In genomic region chr20:64064145-64064698, GRCh38 we compare ENCODE assay signal across 1 cellular context.
TF ChIP-seq lines count a peak whose summit lies in the region.

No MANE protein-coding gene starts in this region.

TF ChIP-seq in HepG2, 621 proteins besides CTCF, POLR2A, EP300 and RAD21 (continued from another document and continues in another):
- TF ChIP-seq SP5 (CRISPR knock-in tag; IDR thresholded peaks at IDR 0.05; ENCODE audit: borderline replicate concordance, low read depth), result no peak
- no peak for TF ChIP-seq RXRB (CRISPR knock-in tag; IDR thresholded peaks at IDR 0.05; ENCODE audit: borderline replicate concordance)
- TF ChIP-seq TRIM24 (CRISPR knock-in tag; IDR thresholded peaks at IDR 0.05), result no peak
- TF ChIP-seq RBFOX2 (IDR thresholded peaks at IDR 0.05; ENCODE audit: low read depth, low read length), result no peak
- no peak for TF ChIP-seq FOXM1 (CRISPR knock-in tag; IDR thresholded peaks at IDR 0.05)
- TF ChIP-seq EHMT2 (IDR thresholded peaks at IDR 0.05; ENCODE audit: borderline replicate concordance, low read depth, low read length), result no peak
- TF ChIP-seq ZFP41 (CRISPR knock-in tag; IDR thresholded peaks at IDR 0.05; ENCODE audit: borderline replicate concordance), result no peak
- TF ChIP-seq KLF11 (CRISPR knock-in tag; IDR thresholded peaks at IDR 0.05), result no peak
- no peak for TF ChIP-seq RORA (CRISPR knock-in tag; IDR thresholded peaks at IDR 0.05)
- TF ChIP-seq SMARCE1 (IDR thresholded peaks at IDR 0.05; ENCODE audit: borderline replicate concordance), result no peak
- no peak; the same call in 1 of the 2 replicates for TF ChIP-seq MEF2D (CRISPR knock-in tag; IDR thresholded peaks at IDR 0.05)
- TF ChIP-seq GTF2F1 (IDR thresholded peaks at IDR 0.05; ENCODE audit: low read length), result no peak
- peak; percentile 25; the same call in 1 of the 2 replicates for TF ChIP-seq AKAP8 (CRISPR knock-in tag; IDR thresholded peaks at IDR 0.05)
- TF ChIP-seq NFATC3 (CRISPR knock-in tag; IDR thresholded peaks at IDR 0.05), result no peak
- TF ChIP-seq ZSCAN22 (CRISPR knock-in tag; IDR thresholded peaks at IDR 0.05), result 0 out of 2 replicates have a peak, but pooled peaks have one; percentile 60
- no peak for TF ChIP-seq CCAR2 (optimal IDR thresholded peaks at IDR 0.05; ENCODE audit: low read depth, low read length)
- TF ChIP-seq SYNCRIP (IDR thresholded peaks at IDR 0.05; ENCODE audit: insufficient read depth, low read depth, low read length), result no peak
- TF ChIP-seq TBX3 (IDR thresholded peaks at IDR 0.05; ENCODE audit: borderline replicate concordance), result no peak
- no peak for TF ChIP-seq MTA3 (CRISPR knock-in tag; IDR thresholded peaks at IDR 0.05)
- TF ChIP-seq, protein P1, sequence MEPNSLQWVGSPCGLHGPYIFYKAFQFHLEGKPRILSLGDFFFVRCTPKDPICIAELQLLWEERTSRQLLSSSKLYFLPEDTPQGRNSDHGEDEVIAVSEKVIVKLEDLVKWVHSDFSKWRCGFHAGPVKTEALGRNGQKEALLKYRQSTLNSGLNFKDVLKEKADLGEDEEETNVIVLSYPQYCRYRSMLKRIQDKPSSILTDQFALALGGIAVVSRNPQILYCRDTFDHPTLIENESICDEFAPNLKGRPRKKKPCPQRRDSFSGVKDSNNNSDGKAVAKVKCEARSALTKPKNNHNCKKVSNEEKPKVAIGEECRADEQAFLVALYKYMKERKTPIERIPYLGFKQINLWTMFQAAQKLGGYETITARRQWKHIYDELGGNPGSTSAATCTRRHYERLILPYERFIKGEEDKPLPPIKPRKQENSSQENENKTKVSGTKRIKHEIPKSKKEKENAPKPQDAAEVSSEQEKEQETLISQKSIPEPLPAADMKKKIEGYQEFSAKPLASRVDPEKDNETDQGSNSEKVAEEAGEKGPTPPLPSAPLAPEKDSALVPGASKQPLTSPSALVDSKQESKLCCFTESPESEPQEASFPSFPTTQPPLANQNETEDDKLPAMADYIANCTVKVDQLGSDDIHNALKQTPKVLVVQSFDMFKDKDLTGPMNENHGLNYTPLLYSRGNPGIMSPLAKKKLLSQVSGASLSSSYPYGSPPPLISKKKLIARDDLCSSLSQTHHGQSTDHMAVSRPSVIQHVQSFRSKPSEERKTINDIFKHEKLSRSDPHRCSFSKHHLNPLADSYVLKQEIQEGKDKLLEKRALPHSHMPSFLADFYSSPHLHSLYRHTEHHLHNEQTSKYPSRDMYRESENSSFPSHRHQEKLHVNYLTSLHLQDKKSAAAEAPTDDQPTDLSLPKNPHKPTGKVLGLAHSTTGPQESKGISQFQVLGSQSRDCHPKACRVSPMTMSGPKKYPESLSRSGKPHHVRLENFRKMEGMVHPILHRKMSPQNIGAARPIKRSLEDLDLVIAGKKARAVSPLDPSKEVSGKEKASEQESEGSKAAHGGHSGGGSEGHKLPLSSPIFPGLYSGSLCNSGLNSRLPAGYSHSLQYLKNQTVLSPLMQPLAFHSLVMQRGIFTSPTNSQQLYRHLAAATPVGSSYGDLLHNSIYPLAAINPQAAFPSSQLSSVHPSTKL (CRISPR knock-in tag; IDR thresholded peaks at IDR 0.05), result no peak
- TF ChIP-seq, protein P2, sequence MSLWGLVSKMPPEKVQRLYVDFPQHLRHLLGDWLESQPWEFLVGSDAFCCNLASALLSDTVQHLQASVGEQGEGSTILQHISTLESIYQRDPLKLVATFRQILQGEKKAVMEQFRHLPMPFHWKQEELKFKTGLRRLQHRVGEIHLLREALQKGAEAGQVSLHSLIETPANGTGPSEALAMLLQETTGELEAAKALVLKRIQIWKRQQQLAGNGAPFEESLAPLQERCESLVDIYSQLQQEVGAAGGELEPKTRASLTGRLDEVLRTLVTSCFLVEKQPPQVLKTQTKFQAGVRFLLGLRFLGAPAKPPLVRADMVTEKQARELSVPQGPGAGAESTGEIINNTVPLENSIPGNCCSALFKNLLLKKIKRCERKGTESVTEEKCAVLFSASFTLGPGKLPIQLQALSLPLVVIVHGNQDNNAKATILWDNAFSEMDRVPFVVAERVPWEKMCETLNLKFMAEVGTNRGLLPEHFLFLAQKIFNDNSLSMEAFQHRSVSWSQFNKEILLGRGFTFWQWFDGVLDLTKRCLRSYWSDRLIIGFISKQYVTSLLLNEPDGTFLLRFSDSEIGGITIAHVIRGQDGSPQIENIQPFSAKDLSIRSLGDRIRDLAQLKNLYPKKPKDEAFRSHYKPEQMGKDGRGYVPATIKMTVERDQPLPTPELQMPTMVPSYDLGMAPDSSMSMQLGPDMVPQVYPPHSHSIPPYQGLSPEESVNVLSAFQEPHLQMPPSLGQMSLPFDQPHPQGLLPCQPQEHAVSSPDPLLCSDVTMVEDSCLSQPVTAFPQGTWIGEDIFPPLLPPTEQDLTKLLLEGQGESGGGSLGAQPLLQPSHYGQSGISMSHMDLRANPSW (CRISPR knock-in tag; IDR thresholded peaks at IDR 0.05; ENCODE audit: borderline replicate concordance), result no peak
- TF ChIP-seq, protein P3, sequence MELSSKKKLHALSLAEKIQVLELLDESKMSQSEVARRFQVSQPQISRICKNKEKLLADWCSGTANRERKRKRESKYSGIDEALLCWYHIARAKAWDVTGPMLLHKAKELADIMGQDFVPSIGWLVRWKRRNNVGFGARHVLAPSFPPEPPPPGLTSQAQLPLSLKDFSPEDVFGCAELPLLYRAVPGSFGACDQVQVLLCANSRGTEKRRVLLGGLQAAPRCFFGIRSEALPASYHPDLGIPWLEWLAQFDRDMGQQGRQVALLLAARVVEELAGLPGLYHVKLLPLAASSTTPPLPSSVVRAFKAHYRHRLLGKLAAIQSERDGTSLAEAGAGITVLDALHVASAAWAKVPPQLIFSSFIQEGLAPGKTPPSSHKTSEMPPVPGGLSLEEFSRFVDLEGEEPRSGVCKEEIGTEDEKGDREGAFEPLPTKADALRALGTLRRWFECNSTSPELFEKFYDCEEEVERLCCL (CRISPR knock-in tag; IDR thresholded peaks at IDR 0.05; ENCODE audit: borderline replicate concordance), result no peak
- no peak for TF ChIP-seq THRA (CRISPR knock-in tag; IDR thresholded peaks at IDR 0.05; ENCODE audit: borderline replicate concordance)
- TF ChIP-seq POLR2G (IDR thresholded peaks at IDR 0.05; ENCODE audit: low read depth, low read length), result peak; percentile 20; the same call in 1 of the 2 replicates
- TF ChIP-seq ZMYM4 (CRISPR knock-in tag; IDR thresholded peaks at IDR 0.05), result no peak
- TF ChIP-seq NFKB2 (CRISPR knock-in tag; IDR thresholded peaks at IDR 0.05; ENCODE audit: borderline replicate concordance), result no peak
- TF ChIP-seq ZSCAN25 (CRISPR knock-in tag; IDR thresholded peaks at IDR 0.05), result no peak
- TF ChIP-seq STAG1 (CRISPR knock-in tag; IDR thresholded peaks at IDR 0.05), result no peak
- TF ChIP-seq NPAS2 (CRISPR knock-in tag; IDR thresholded peaks at IDR 0.05; ENCODE audit: borderline replicate concordance), result no peak
- no peak for TF ChIP-seq PAWR (CRISPR knock-in tag; IDR thresholded peaks at IDR 0.05; ENCODE audit: borderline replicate concordance)
- no peak for TF ChIP-seq SMARCC2 (IDR thresholded peaks at IDR 0.05)
- no peak for TF ChIP-seq SCMH1 (CRISPR knock-in tag; IDR thresholded peaks at IDR 0.05; ENCODE audit: borderline replicate concordance)
- no peak for TF ChIP-seq RFX1 (IDR thresholded peaks at IDR 0.05)
- no peak for TF ChIP-seq ZNF790 (CRISPR knock-in tag; IDR thresholded peaks at IDR 0.05; ENCODE audit: borderline replicate concordance)
- no peak for TF ChIP-seq HDAC6 (IDR thresholded peaks at IDR 0.05; ENCODE audit: low read depth, low read length)
- TF ChIP-seq ZNF331 (CRISPR knock-in tag; IDR thresholded peaks at IDR 0.05), result peak; percentile 2; the same call in 1 of the 2 replicates
- no peak for TF ChIP-seq TCF7L2 (IDR thresholded peaks at IDR 0.05; ENCODE audit: low read depth, low read length)
- no peak for TF ChIP-seq SMC3 (IDR thresholded peaks at IDR 0.05; ENCODE audit: low read length)
- TF ChIP-seq, protein P4, sequence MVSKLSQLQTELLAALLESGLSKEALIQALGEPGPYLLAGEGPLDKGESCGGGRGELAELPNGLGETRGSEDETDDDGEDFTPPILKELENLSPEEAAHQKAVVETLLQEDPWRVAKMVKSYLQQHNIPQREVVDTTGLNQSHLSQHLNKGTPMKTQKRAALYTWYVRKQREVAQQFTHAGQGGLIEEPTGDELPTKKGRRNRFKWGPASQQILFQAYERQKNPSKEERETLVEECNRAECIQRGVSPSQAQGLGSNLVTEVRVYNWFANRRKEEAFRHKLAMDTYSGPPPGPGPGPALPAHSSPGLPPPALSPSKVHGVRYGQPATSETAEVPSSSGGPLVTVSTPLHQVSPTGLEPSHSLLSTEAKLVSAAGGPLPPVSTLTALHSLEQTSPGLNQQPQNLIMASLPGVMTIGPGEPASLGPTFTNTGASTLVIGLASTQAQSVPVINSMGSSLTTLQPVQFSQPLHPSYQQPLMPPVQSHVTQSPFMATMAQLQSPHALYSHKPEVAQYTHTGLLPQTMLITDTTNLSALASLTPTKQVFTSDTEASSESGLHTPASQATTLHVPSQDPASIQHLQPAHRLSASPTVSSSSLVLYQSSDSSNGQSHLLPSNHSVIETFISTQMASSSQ (IDR thresholded peaks at IDR 0.05; ENCODE audit: low read depth), result no peak
- TF ChIP-seq, protein P4 (CRISPR knock-in tag; IDR thresholded peaks at IDR 0.05; ENCODE audit: borderline replicate concordance), result peak; percentile 66
- no peak for TF ChIP-seq FOXK1 (CRISPR knock-in tag; IDR thresholded peaks at IDR 0.05; ENCODE audit: borderline replicate concordance, low read depth)
- TF ChIP-seq ONECUT2 (CRISPR knock-in tag; IDR thresholded peaks at IDR 0.05), result no peak
- TF ChIP-seq CEBPB (IDR thresholded peaks at IDR 0.05; ENCODE audit: borderline replicate concordance, low read depth, low read length), result no peak
- no peak for TF ChIP-seq CENPT (CRISPR knock-in tag; IDR thresholded peaks at IDR 0.05; ENCODE audit: low read depth)
- TF ChIP-seq, protein P5, sequence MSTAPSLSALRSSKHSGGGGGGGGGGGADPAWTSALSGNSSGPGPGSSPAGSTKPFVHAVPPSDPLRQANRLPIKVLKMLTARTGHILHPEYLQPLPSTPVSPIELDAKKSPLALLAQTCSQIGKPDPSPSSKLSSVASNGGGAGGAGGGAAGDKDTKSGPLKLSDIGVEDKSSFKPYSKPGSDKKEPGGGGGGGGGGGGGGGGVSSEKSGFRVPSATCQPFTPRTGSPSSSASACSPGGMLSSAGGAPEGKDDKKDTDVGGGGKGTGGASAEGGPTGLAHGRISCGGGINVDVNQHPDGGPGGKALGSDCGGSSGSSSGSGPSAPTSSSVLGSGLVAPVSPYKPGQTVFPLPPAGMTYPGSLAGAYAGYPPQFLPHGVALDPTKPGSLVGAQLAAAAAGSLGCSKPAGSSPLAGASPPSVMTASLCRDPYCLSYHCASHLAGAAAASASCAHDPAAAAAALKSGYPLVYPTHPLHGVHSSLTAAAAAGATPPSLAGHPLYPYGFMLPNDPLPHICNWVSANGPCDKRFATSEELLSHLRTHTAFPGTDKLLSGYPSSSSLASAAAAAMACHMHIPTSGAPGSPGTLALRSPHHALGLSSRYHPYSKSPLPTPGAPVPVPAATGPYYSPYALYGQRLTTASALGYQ (CRISPR knock-in tag; IDR thresholded peaks at IDR 0.05), result no peak
- TF ChIP-seq ZNF816 (CRISPR knock-in tag; IDR thresholded peaks at IDR 0.05; ENCODE audit: borderline replicate concordance), result 0 out of 2 replicates have a peak, but pooled peaks have one; percentile 57
- no peak for TF ChIP-seq SUZ12 (IDR thresholded peaks at IDR 0.05; ENCODE audit: low read depth, low read length)
- no peak for TF ChIP-seq TOE1 (CRISPR knock-in tag; IDR thresholded peaks at IDR 0.05)
- no peak for TF ChIP-seq ZFX (CRISPR knock-in tag; IDR thresholded peaks at IDR 0.05; ENCODE audit: low read depth)
- no peak for TF ChIP-seq GABPA (IDR thresholded peaks at IDR 0.05; ENCODE audit: low read depth, low read length)
- TF ChIP-seq GABPA (CRISPR knock-in tag; IDR thresholded peaks at IDR 0.05; ENCODE audit: low read depth), result no peak
- no peak for TF ChIP-seq FOSL1 (CRISPR knock-in tag; IDR thresholded peaks at IDR 0.05; ENCODE audit: borderline replicate concordance)
- TF ChIP-seq ZNF607 (CRISPR knock-in tag; IDR thresholded peaks at IDR 0.05; ENCODE audit: borderline replicate concordance), result no peak
- no peak for TF ChIP-seq ZNF12 (CRISPR knock-in tag; IDR thresholded peaks at IDR 0.05)
- TF ChIP-seq, protein P6, sequence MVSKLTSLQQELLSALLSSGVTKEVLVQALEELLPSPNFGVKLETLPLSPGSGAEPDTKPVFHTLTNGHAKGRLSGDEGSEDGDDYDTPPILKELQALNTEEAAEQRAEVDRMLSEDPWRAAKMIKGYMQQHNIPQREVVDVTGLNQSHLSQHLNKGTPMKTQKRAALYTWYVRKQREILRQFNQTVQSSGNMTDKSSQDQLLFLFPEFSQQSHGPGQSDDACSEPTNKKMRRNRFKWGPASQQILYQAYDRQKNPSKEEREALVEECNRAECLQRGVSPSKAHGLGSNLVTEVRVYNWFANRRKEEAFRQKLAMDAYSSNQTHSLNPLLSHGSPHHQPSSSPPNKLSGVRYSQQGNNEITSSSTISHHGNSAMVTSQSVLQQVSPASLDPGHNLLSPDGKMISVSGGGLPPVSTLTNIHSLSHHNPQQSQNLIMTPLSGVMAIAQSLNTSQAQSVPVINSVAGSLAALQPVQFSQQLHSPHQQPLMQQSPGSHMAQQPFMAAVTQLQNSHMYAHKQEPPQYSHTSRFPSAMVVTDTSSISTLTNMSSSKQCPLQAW (CRISPR knock-in tag; IDR thresholded peaks at IDR 0.05), result no peak
- no peak for TF ChIP-seq ZNF577 (CRISPR knock-in tag; IDR thresholded peaks at IDR 0.05; ENCODE audit: borderline replicate concordance, low read depth)
- no peak for TF ChIP-seq RBM22 (optimal IDR thresholded peaks at IDR 0.05; ENCODE audit: low read length)
- no peak for TF ChIP-seq ZNF878 (CRISPR knock-in tag; IDR thresholded peaks at IDR 0.05)
- no peak for TF ChIP-seq ZNF256 (CRISPR knock-in tag; conservative IDR thresholded peaks at IDR 0.05)
